In genomic region chr3:44913868-44914468, GRCh38 we compare ENCODE assay signal across 1 cellular context.
TF ChIP-seq lines count a peak whose summit lies in the region.

No MANE protein-coding gene starts in this region.

TF ChIP-seq in H1, 55 proteins besides CTCF, POLR2A, EP300 and RAD21 (continued from another document):
- TF ChIP-seq CHD7 (IDR thresholded peaks at IDR 0.05; ENCODE audit: insufficient replicate concordance, low read length) (no peak), HDAC2 (IDR thresholded peaks at IDR 0.05; ENCODE audit: borderline replicate concordance in 1 of 2, low read depth in 2 of 2, low read length in 2 of 2) (no peak), YY1 (IDR thresholded peaks at IDR 0.05; ENCODE audit: low read depth, low read length) (peak; percentile 72), POU5F1 (IDR thresholded peaks at IDR 0.05; ENCODE audit: low read depth, low read length) (no peak), SRF (IDR thresholded peaks at IDR 0.05; ENCODE audit: low read depth, low read length) (no peak), MAFK (IDR thresholded peaks at IDR 0.05; ENCODE audit: low read depth, low read length) (0 out of 2 replicates have a peak, but pooled peaks have one; percentile 16), MAX (IDR thresholded peaks at IDR 0.05) (0 out of 2 replicates have a peak, but pooled peaks have one; percentile 22), CHD2 (IDR thresholded peaks at IDR 0.05; ENCODE audit: low read length) (no peak), JUND (IDR thresholded peaks at IDR 0.05; ENCODE audit: low read length) (no peak), ATF2 (IDR thresholded peaks at IDR 0.05; ENCODE audit: low read length) (no peak), GTF2F1 (IDR thresholded peaks at IDR 0.05; ENCODE audit: borderline replicate concordance, low read depth, low read length) (no peak), SIRT6 (IDR thresholded peaks at IDR 0.05; ENCODE audit: low read length) (no peak), E2F6 (IDR thresholded peaks at IDR 0.05) (no peak), SUZ12 (IDR thresholded peaks at IDR 0.05; ENCODE audit: low read length) (no peak), CREB1 (IDR thresholded peaks at IDR 0.05) (0 out of 2 replicates have a peak, but pooled peaks have one; percentile 11), CBX5 (IDR thresholded peaks at IDR 0.05; ENCODE audit: low read depth, low read length) (no peak), SIN3A (conservative IDR thresholded peaks at IDR 0.05 in 1 of 2, IDR thresholded peaks at IDR 0.05 in 1 of 2; ENCODE audit: low read depth in 1 of 2, low read length in 2 of 2) (0 out of 4 replicates have a peak, but pooled peaks of 1 of the 2 experiments have one; percentile 50), ATF3 (IDR thresholded peaks at IDR 0.05; ENCODE audit: insufficient read depth, low read depth, low read length) (no peak), USF2 (IDR thresholded peaks at IDR 0.05; ENCODE audit: low read length) (no peak), ZNF274 (IDR thresholded peaks at IDR 0.05; ENCODE audit: borderline replicate concordance, extremely low read depth, low read length) (no peak), FOSL1 (IDR thresholded peaks at IDR 0.05; ENCODE audit: insufficient read depth, low read depth, low read length) (no peak)
TF ChIP-seq in H1: peak in this region for 5.
